ENCODE assay signal across 8 cellular contexts in the genomic region with DNA sequence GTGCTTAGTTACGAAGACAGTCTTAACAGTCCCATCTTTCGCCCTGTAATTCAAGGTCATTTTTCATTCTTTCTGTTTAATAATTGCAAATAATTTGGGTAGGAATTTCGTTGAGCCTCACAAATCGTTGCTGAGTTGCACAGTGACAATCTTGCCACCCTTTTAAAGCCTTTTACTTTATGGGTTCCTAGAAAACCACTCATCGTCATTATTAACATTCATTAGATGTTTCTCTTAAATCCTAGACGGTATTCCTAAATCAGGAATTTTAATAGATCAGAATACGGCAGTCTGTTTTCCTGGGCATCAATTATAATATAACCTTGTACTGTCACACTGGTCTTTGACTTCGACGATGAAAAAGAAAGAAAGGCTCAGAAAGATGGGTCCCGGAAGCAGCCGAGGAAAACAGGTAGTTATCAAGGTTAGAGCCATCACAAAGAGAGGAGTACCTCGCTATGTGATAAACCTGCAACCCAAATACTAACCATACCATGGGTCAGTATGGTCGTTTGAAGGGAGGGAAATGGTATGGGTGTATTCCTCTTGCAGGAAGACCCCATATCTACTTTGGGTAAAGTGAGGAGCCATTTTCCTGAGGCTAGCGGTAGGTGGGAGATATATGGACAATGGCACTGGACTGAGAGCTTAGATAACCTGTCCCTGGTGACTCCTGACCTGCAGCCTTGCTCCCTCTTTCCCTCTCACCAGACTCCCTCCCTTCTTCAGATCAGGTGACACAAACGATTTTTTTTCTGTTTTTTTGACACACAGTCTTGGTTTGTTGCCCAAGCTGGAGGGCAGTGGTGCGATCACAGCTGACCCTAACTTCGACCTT. TPM values are rescaled to one million over a fixed set of nuclear protein-coding genes. Genes with fewer than 3 reads are reported as not detected.
A peak's percentile ranks its signal among the peaks of the same experiment; 100 is the strongest.
DNase-seq lines count a peak whose midpoint lies in the region; ATAC-seq and TF ChIP-seq lines count a peak whose summit lies in the region.

No MANE protein-coding gene starts in this region.

- in situ Hi-C loops in GM13976 (cut with MboI; ENCODE audit: low sequenced_read_pairs, unreplicated experiment): no loop called here

- peak overlapping the region; percentile 47 for H2AK5ac ChIP-seq in mesenchymal stem cell (ENCODE audit: low read length, severe bottlenecking)

- no peak overlapping the region for H2AFZ ChIP-seq in mesenchymal stem cell (ENCODE audit: low read depth, low read length)

- peak overlapping the region; percentile 29 for H4K8ac ChIP-seq in mesenchymal stem cell (ENCODE audit: low read length)

- no peak overlapping the region for H2BK15ac ChIP-seq in mesenchymal stem cell (ENCODE audit: low read depth, poor library complexity, severe bottlenecking)

- peak overlapping the region; percentile 85 for H3K27ac ChIP-seq in mesenchymal stem cell (ENCODE audit: low read length, poor library complexity, severe bottlenecking)

- no peaks in the 10 kb centered on the region for H3K27me3 ChIP-seq in mesenchymal stem cell (ENCODE audit: control insufficient read depth in 1 of 2, insufficient read depth in 1 of 2, low read length in 2 of 2)

- H3K9me3 ChIP-seq in mesenchymal stem cell (ENCODE audit: control insufficient read depth, low read length): no peaks in the 10 kb centered on the region

- peak overlapping the region; percentile 82 for H2BK120ac ChIP-seq in mesenchymal stem cell (ENCODE audit: low read depth, low read length)

- H3K23ac ChIP-seq in mesenchymal stem cell (ENCODE audit: low read length in 2 of 2): no peak overlapping the region

- intact Hi-C loops in MCF 10A (cut with micrococcal nuclease): loop anchor here (1.0 to 5.0 kb wide), 3 partner anchors 17 to 271 kb away; partner anchors contain the start of genes COQ10B, HSPE1 and MARS2

- POLR2A ChIA-PET in MCF 10A (lab: Yijun Ruan, JAX): interaction anchor here (0.6 to 10.6 kb wide), 18 partner anchors 10 to 421 kb away, joined by 3 to 257 read pairs (median 6); partner anchors contain the start of genes COQ10B, HSPD1, HSPE1 and MARS2

- H3K4me3 ChIP-seq in Jurkat, Clone E6-1 (ENCODE audit: low read length): peak overlapping the region; percentile 89
- peak overlapping the region; percentile 60 to 94 for H3K4me3 ChIP-seq in mesenchymal stem cell (ENCODE audit: insufficient read depth in 1 of 2, low read depth in 1 of 2, low read length in 2 of 2)

- peak overlapping the region; percentile 14 for H4K91ac ChIP-seq in mesenchymal stem cell (ENCODE audit: low read length)

- WGBS in mesenchymal stem cell: 48% methylated on average over 15 of the region's 17 CpGs

- TSS peak; percentile 93 for BruUV-seq in MCF 10A (replicated peaks; lab: Mats Ljungman, UMichigan)

- no peaks in the 10 kb centered on the region for H3K27me3 Mint-ChIP-seq in MCF 10A (ENCODE audit: insufficient read depth, unreplicated experiment)

- ATAC-seq in GM18517 (IDR thresholded peaks at IDR 0.05; ENCODE audit: unreplicated experiment) (peak; percentile 1), HG03442 (IDR thresholded peaks at IDR 0.05; ENCODE audit: unreplicated experiment) (no peak), GM19328 (IDR thresholded peaks at IDR 0.05; ENCODE audit: unreplicated experiment) (no peak)

- H3K9me3 Mint-ChIP-seq in MCF 10A (ENCODE audit: unreplicated experiment): no peaks in the 10 kb centered on the region

- CTCF ChIA-PET in MCF 10A (lab: Yijun Ruan, JAX): interaction anchor here (0.7 to 1.1 kb wide), 3 partner anchors 40 to 56 kb away, joined by 3 to 5 read pairs (median 3); no protein-coding TSS in a partner anchor

- peak overlapping the region; percentile 36 for H3K4me2 ChIP-seq in mesenchymal stem cell (ENCODE audit: low read length, poor library complexity, severe bottlenecking)

- H3K9ac ChIP-seq in mesenchymal stem cell (ENCODE audit: low read length): peak overlapping the region; percentile 100

- H3K36me3 ChIP-seq in mesenchymal stem cell (ENCODE audit: control insufficient read depth in 1 of 2, insufficient read depth in 2 of 2, low read depth in 1 of 2, low read length in 2 of 2): no peaks in the 10 kb centered on the region

- peak overlapping the region; percentile 76 for H3K18ac ChIP-seq in mesenchymal stem cell (ENCODE audit: low read depth in 1 of 2, low read length in 2 of 2)

- TF ChIP-seq CTCF in MCF 10A (IDR thresholded peaks at IDR 0.05; ENCODE audit: unreplicated experiment) (no peak), GM13976 (IDR thresholded peaks at IDR 0.05; ENCODE audit: borderline replicate concordance, control extremely low read depth, extremely low read depth, insufficient read depth, missing control alignments) (no peak)

- DNase-seq in Jurkat, Clone E6-1 (ENCODE audit: low read depth, low spot score): peak; percentile 17
- DNase-seq in MCF 10A (ENCODE audit: unreplicated experiment): no peak
- no peak for DNase-seq in mesenchymal stem cell
- no peak for DNase-seq in hippocampal formation (lab: John Stamatoyannopoulos, UW)
- DNase-seq in GM13976 (ENCODE audit: low spot score): no peak

- no peak overlapping the region for H3K14ac ChIP-seq in mesenchymal stem cell (ENCODE audit: low read length in 2 of 2)

- peak overlapping the region in 1 of 2 experiments; percentile 31 for H2BK12ac ChIP-seq in mesenchymal stem cell (ENCODE audit: low read length in 2 of 2)

- peaks cover 11% of the 10 kb centered on the region for H3K79me1 ChIP-seq in mesenchymal stem cell (replicated peaks; ENCODE audit: low read length, poor library complexity, severe bottlenecking)

- peak overlapping the region; percentile 100 for H3K27ac Mint-ChIP-seq in MCF 10A (ENCODE audit: low read depth, unreplicated experiment)

- peaks cover 13% of the 10 kb centered on the region for H3K36me3 Mint-ChIP-seq in MCF 10A (ENCODE audit: insufficient read depth, unreplicated experiment)

- peaks cover 12% of the 10 kb centered on the region for H3K4me1 ChIP-seq in mesenchymal stem cell (ENCODE audit: control insufficient read depth, insufficient read depth, low read depth, low read length)

- H3K4me3 Mint-ChIP-seq in MCF 10A (ENCODE audit: unreplicated experiment): peak overlapping the region; percentile 70

- H3K4ac ChIP-seq in mesenchymal stem cell (ENCODE audit: low read depth in 1 of 2, low read length in 2 of 2): peak overlapping the region; percentile 73 to 78

- peak overlapping the region; percentile 76 for H2BK5ac ChIP-seq in mesenchymal stem cell (ENCODE audit: low read depth, low read length, poor library complexity, severe bottlenecking)

- H3K4me1 Mint-ChIP-seq in MCF 10A (ENCODE audit: insufficient read depth, unreplicated experiment): peaks cover 15% of the 10 kb centered on the region

RNA-seq across cellular contexts. Expression of gene SF3B1, which starts 1.0 kb away (rescaled TPM):
- 355 TPM for polyA plus RNA-seq in Jurkat, Clone E6-1 (2012; ENCODE audit: insufficient read depth, insufficient read length)
- total RNA-seq in MCF 10A (2022): 179 and 182 TPM in 2 replicates
- 143 TPM for polyA plus RNA-seq in mesenchymal stem cell (2013, experiment 1 of 2)
- 149 TPM for polyA plus RNA-seq in mesenchymal stem cell (2013, experiment 2 of 2)

RNA-seq across cellular contexts. Expression of gene COQ10B, which starts 17.5 kb away (rescaled TPM):
- polyA plus RNA-seq in Jurkat, Clone E6-1 (2012; ENCODE audit: insufficient read depth, insufficient read length): 17.3 TPM
- 21.3 and 22.8 TPM in 2 replicates for total RNA-seq in MCF 10A (2022)
- 34.8 TPM for polyA plus RNA-seq in mesenchymal stem cell (2013, experiment 1 of 2)
- polyA plus RNA-seq in mesenchymal stem cell (2013, experiment 2 of 2): 36.7 TPM
